ENCODE assay signal across 27 cellular contexts in the genomic region with DNA sequence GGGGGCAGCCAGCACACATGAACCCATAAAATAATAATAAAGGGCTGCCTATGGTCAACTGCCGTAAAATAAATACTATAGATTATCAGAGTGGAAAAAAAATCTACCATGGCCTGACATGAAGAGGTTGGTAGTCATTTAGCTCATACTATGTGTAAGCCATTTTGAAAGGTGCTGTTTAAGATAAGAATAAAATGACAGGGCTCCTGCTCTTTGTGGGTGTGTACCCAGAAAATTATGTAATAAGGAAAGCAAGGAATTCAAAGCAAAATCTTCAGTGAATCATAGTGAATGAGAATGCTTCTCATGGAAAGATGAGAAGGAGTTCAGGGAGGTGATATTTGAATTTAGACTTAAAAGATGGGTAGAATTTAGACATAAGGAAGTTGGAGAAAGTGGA.
"Had no signal": no experiment of that assay in that cellular context is flagged by ENCODE, and none has a peak within 500 bp of the region (broad histone marks: within the 10 kb centered on the region; RNA-seq: fewer than 3 reads in every experiment).

No MANE protein-coding gene starts in this region.

- H3K4me1 ChIP-seq: left ventricle myocardium inferior, neural progenitor cell, psoas muscle, right atrium auricular region, right lobe of liver, stomach, testis, thyroid gland, transverse colon, upper lobe of left lung, vagina had no signal

- H3K4me2 ChIP-seq: neural progenitor cell had no signal

- H3K79me2 ChIP-seq: parathyroid adenoma had no signal

- H3K27me3 ChIP-seq: neural progenitor cell, neutrophil, right atrium auricular region, right lobe of liver, stomach, testis, thyroid gland, transverse colon, upper lobe of left lung, vagina had no signal

- H3K4me3 ChIP-seq: left ventricle myocardium inferior, lung, neural progenitor cell, psoas muscle, right atrium auricular region, right lobe of liver, skin epidermis, stomach, testis, thyroid gland, transverse colon, upper lobe of left lung, vagina had no signal

- H3K27ac ChIP-seq: left ventricle myocardium inferior, neural progenitor cell, neutrophil, parathyroid adenoma, psoas muscle, right atrium auricular region, right lobe of liver, skin epidermis, stomach, testis, thyroid gland, transverse colon, upper lobe of left lung, vagina had no signal

- DNase-seq: islet precursor cell; left ventricle myocardium inferior; mesendoderm; naive B cell; natural killer cell; nephron progenitor cell; occipital lobe; psoas muscle; right lobe of liver; stimulated activated CD4-positive, alpha-beta T cell treated with anti-CD3 and anti-CD28 coated beads, Interleukin-12 subunit alpha, Interleukin-12 subunit beta, amount 100 ng/mL, for 4 hours; stimulated activated CD4-positive, alpha-beta T cell treated with anti-CD3 and anti-CD28 coated beads, Interleukin-15, amount 100 ng/mL, for 24 hours; stimulated activated CD4-positive, alpha-beta T cell treated with anti-CD3 and anti-CD28 coated beads, Interleukin-2, amount 100 ng/mL, for 24 hours; stimulated activated CD4-positive, alpha-beta T cell treated with anti-CD3 and anti-CD28 coated beads, Interleukin-4, amount 100 ng/mL, for 1 hour; stimulated activated naive B cell treated with anti-CD40 and anti-IgM and Interleukin-4, amounts not matched to agents 10 μg/mL and 1 μg/mL and 100 μg/mL, for 72 hours; stimulated activated naive CD8-positive, alpha-beta T cell treated with anti-CD3 and anti-CD28 coated beads, Interleukin-15, Interleukin-2, amounts not matched to agents 100 U/mL and 50 U/mL, for 24 hours; testis; thyroid gland; upper lobe of left lung had no signal

- H2AFZ ChIP-seq: neural progenitor cell had no signal

- H3K9ac ChIP-seq: neural progenitor cell, parathyroid adenoma had no signal

- H3K36me3 ChIP-seq: left ventricle myocardium inferior, neural progenitor cell, neutrophil, right atrium auricular region, right lobe of liver, stomach, thyroid gland, transverse colon, upper lobe of left lung, vagina had no signal

- H3K9me3 ChIP-seq: left ventricle myocardium inferior, neutrophil, psoas muscle, right lobe of liver, stomach, testis, thyroid gland, transverse colon, upper lobe of left lung, vagina had no signal
